In genomic region chr13:27455331-27455855, GRCh38 we compare ENCODE assay signal across 9 cellular contexts. TPM values are rescaled to one million over a fixed set of nuclear protein-coding genes. Genes with fewer than 3 reads are reported as not detected.
DNase-seq lines count a peak whose midpoint lies in the region; ATAC-seq, FAIRE-seq and TF ChIP-seq lines count a peak whose summit lies in the region.
"Had no signal": no experiment of that assay in that cellular context is flagged by ENCODE, and none has a peak within 500 bp of the region (broad histone marks: within the 10 kb centered on the region; RNA-seq: fewer than 3 reads in every experiment).

No MANE protein-coding gene starts in this region.

- H3K4me1 ChIP-seq in keratinocyte (ENCODE audit: control insufficient read depth, extremely low read depth, insufficient read depth, low read length) (peaks cover 11% of the 10 kb centered on the region), tibial nerve (peaks cover 0 to 17% (median 0%) of the 10 kb centered on the region in 4 donors)

- no peaks in the 10 kb centered on the region for H3K36me3 Mint-ChIP-seq in activated T-cell treated with anti-CD3 and anti-CD28 coated beads, Interleukin-2, amount 50 U/mL, for 4 hours (ENCODE audit: insufficient read depth)

- H3K27ac ChIP-seq in keratinocyte (ENCODE audit: control insufficient read depth, insufficient read depth, low read length), result no peak overlapping the region
- H3K27ac ChIP-seq in tibial nerve, result peak overlapping the region in 2 of 4 donors; percentile 64

- FAIRE-seq in keratinocyte (lab: Jason Lieb, UNC), result no peak
- FAIRE-seq: bronchial epithelial cell had no signal

- H3K36me3 ChIP-seq in keratinocyte (ENCODE audit: control insufficient read depth in 2 of 2, extremely low read depth in 1 of 2, insufficient read depth in 2 of 2, low read length in 2 of 2), result no peaks in the 10 kb centered on the region
- no peaks in the 10 kb centered on the region for H3K36me3 ChIP-seq in tibial nerve

- peak overlapping the region; percentile 86 for H3K4me3 Mint-ChIP-seq in activated T-cell treated with anti-CD3 and anti-CD28 coated beads, Interleukin-2, amount 50 U/mL, for 4 hours

- H3K79me2 ChIP-seq in keratinocyte (ENCODE audit: control insufficient read depth, insufficient read depth, low read length), result no peaks in the 10 kb centered on the region

- no peak overlapping the region for H3K9ac ChIP-seq in keratinocyte (ENCODE audit: control insufficient read depth, extremely low read depth, insufficient read depth, low read length)

- dilution Hi-C loops in keratinocyte (cut with MboI; ENCODE audit: extremely low pct_ligation_motif_present, low sequenced_read_pairs), result no loop called here

- peak overlapping the region; percentile 46 for H3K4me2 ChIP-seq in keratinocyte (ENCODE audit: control insufficient read depth, extremely low read depth, insufficient read depth, low read depth, low read length)

- H3K9me3 ChIP-seq in keratinocyte (ENCODE audit: control insufficient read depth, low read depth, low read length) (no peaks in the 10 kb centered on the region), tibial nerve (no peaks in the 10 kb centered on the region)

- ATAC-seq in activated T-cell treated with anti-CD3 and anti-CD28 coated beads, Interleukin-2, amount 50 U/mL, for 4 hours, result peak in 1 of 2 donors; percentile 49
- ATAC-seq in HG03565 (IDR thresholded peaks at IDR 0.05; ENCODE audit: unreplicated experiment) (no peak), GM19467 (IDR thresholded peaks at IDR 0.05; ENCODE audit: unreplicated experiment) (no peak)

- no peaks in the 10 kb centered on the region for H3K27me3 Mint-ChIP-seq in activated T-cell treated with anti-CD3 and anti-CD28 coated beads, Interleukin-2, amount 50 U/mL, for 4 hours (ENCODE audit: low read depth)

- 5% methylated on average over 5 of the region's 5 CpGs for WGBS in tibial nerve, 2 donors

- H3K27me3 ChIP-seq in keratinocyte (ENCODE audit: control insufficient read depth, extremely low read depth, insufficient read depth, low read length) (no peaks in the 10 kb centered on the region), tibial nerve (no peaks in the 10 kb centered on the region)

- H3K4me1 Mint-ChIP-seq in activated T-cell treated with anti-CD3 and anti-CD28 coated beads, Interleukin-2, amount 50 U/mL, for 4 hours (ENCODE audit: low read depth), result peaks cover 33% of the 10 kb centered on the region

- TF ChIP-seq CTCF in keratinocyte (optimal IDR thresholded peaks at IDR 0.05 in 1 of 3, IDR thresholded peaks at IDR 0.05 in 1 of 3, conservative IDR thresholded peaks at IDR 0.05 in 1 of 3; ENCODE audit: extremely low read depth in 1 of 3, insufficient read depth in 2 of 3, low read length in 3 of 3) (no peak), tibial nerve (IDR thresholded peaks at IDR 0.05) (no peak)

- DNase-seq in activated T-cell treated with anti-CD3 and anti-CD28 coated beads, Interleukin-2, amount 50 U/mL, for 4 hours, result no peak
- DNase-seq in activated T-cell treated with anti-CD3 and anti-CD28 coated beads for 4 hours (no peak), keratinocyte (ENCODE audit: low read depth, low spot score) (no peak), tibial nerve (ENCODE audit: low spot score in 2 of 2) (no peak), superior temporal gyrus (ENCODE audit: extremely low spot score) (no peak)
- DNase-seq in activated CD4-positive, alpha-beta T cell treated with anti-CD3 and anti-CD28 coated beads, Interleukin-2, amount 50 U/mL, for 48 hours, result peak; percentile 22 to 26

- no peak for TF ChIP-seq EP300 in tibial nerve (IDR thresholded peaks at IDR 0.05)

- no peaks in the 10 kb centered on the region for H4K20me1 ChIP-seq in keratinocyte (ENCODE audit: control insufficient read depth, extremely low read depth, insufficient read depth, low read length)

- no peak for TF ChIP-seq POLR2A in tibial nerve (IDR thresholded peaks at IDR 0.05)

- H3K4me3 ChIP-seq in keratinocyte (ENCODE audit: control insufficient read depth in 2 of 3, extremely low read depth in 1 of 3, insufficient read depth in 2 of 3, low read depth in 1 of 3, low read length in 3 of 3) (no peak overlapping the region), tibial nerve (peak overlapping the region in 3 of 4 donors; percentile 20 to 37 (median 21))

- H2AFZ ChIP-seq in keratinocyte (ENCODE audit: control insufficient read depth, low read length), result peak overlapping the region; percentile 76

- no peaks in the 10 kb centered on the region for H3K9me3 Mint-ChIP-seq in activated T-cell treated with anti-CD3 and anti-CD28 coated beads, Interleukin-2, amount 50 U/mL, for 4 hours

- no peaks in the 10 kb centered on the region for H3K9me1 ChIP-seq in keratinocyte (ENCODE audit: control insufficient read depth, extremely low read depth, insufficient read depth, low read length)

RNA-seq across cellular contexts. Expression of gene MTIF3, which starts 5.0 kb away (rescaled TPM):
- total RNA-seq in activated T-cell treated with anti-CD3 and anti-CD28 coated beads, Interleukin-2, amount 50 U/mL, for 4 hours, result 10 to 100 TPM; 19.8 to 28.2 (median 21.2) TPM
- polyA plus RNA-seq in keratinocyte, result 41.4 to 58.0 TPM (median 56.1 TPM) in 3 replicates
- 57.9 TPM for polyA plus RNA-seq in keratinocyte (2011; ENCODE audit: low read depth)
- polyA plus RNA-seq in keratinocyte (2011; cell fraction: cytosol; rRNA removed), result 65.4 and 96.7 TPM in 2 replicates
- 48.4 and 56.7 TPM in 2 replicates for polyA plus RNA-seq in keratinocyte (2011; cell fraction: nucleus; rRNA removed)
- 35.8 and 46.3 TPM in 2 replicates for polyA plus RNA-seq in keratinocyte (2012; ENCODE audit: low replicate concordance)
- 5.3 to 24.9 TPM (median 16.5 TPM) in 3 replicates for polyA minus RNA-seq in keratinocyte
- polyA minus RNA-seq in keratinocyte (2011; cell fraction: cytosol; rRNA and poly(A)+ RNA removed), result 9.2 TPM
- polyA minus RNA-seq in keratinocyte (2011; cell fraction: nucleus; rRNA and poly(A)+ RNA removed), result 5.4 and 11.7 TPM in 2 replicates
- 10 to 100 TPM; 45.4 to 94.2 (median 65.9) TPM for total RNA-seq in tibial nerve

RNA-seq across cellular contexts. Expression of gene GTF3A, which starts 31.0 kb away (rescaled TPM):
- 100 to 1,000 TPM; 203 to 279 (median 246) TPM for total RNA-seq in activated T-cell treated with anti-CD3 and anti-CD28 coated beads, Interleukin-2, amount 50 U/mL, for 4 hours
- 41.5 to 97.8 TPM (median 95.5 TPM) in 3 replicates for polyA plus RNA-seq in keratinocyte
- 138 TPM for polyA plus RNA-seq in keratinocyte (2011; ENCODE audit: low read depth)
- polyA plus RNA-seq in keratinocyte (2011; cell fraction: cytosol; rRNA removed), result 72.7 and 138 TPM in 2 replicates
- 16.5 and 23.1 TPM in 2 replicates for polyA plus RNA-seq in keratinocyte (2011; cell fraction: nucleus; rRNA removed)
- 58.6 and 74.2 TPM in 2 replicates for polyA plus RNA-seq in keratinocyte (2012; ENCODE audit: low replicate concordance)
- 22.1 to 48.6 TPM (median 36.3 TPM) in 3 replicates for polyA minus RNA-seq in keratinocyte
- 57.7 TPM for polyA minus RNA-seq in keratinocyte (2011; cell fraction: cytosol; rRNA and poly(A)+ RNA removed)
- polyA minus RNA-seq in keratinocyte (2011; cell fraction: nucleus; rRNA and poly(A)+ RNA removed), result 4.9 and 11.0 TPM in 2 replicates
- total RNA-seq in tibial nerve, result 100 to 1,000 TPM in 3 of 4 donors, 10 to 100 TPM in 1; 64.5 to 201 (median 123) TPM

Comparison
In these comparisons a context has a peak if more than half of its experiments do, and no peak if none do; other contexts are left out.
1. DNase-seq: peak in activated CD4-positive, alpha-beta T cell treated with anti-CD3 and anti-CD28 coated beads, Interleukin-2, amount 50 U/mL, for 48 hours (2 of 2); none in activated T-cell treated with anti-CD3 and anti-CD28 coated beads, Interleukin-2, amount 50 U/mL, for 4 hours (single experiment), activated T-cell treated with anti-CD3 and anti-CD28 coated beads for 4 hours (single experiment), keratinocyte (single experiment), tibial nerve (0 of 2) and superior temporal gyrus (single experiment).
2. H3K4me3 ChIP-seq: peak in tibial nerve (3 of 4); none in keratinocyte (0 of 3).